In the genomic region with DNA sequence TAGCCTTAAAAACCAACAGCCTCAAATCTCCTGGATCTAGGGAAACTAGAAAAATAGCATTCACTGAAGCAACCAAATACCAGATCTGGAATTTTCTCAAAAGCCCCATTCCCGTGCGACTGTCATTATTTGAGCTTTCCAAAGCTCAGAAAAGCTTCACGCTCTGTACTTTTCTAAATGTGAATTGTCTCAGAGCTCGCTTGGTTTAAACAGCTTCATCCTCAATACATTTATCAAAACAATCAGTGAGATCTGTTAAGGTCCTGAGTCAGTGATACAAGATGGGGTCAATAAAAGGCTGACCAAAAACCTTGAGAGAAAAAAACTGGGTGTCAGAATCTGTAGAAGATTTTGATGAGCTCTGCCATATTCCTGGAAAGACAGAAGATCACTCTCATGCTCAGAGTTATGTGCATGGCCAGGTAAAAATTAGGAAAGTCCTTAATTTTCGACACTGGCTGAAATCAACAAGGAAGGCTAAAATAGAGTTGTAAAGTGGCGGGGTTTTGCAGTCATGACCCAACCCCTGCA, we compare ENCODE assay signal across 28 cellular contexts.
"Had no signal": no experiment of that assay in that cellular context is flagged by ENCODE, and none has a peak within 500 bp of the region (broad histone marks: within the 10 kb centered on the region; RNA-seq: fewer than 3 reads in every experiment).

No MANE protein-coding gene starts in this region.

- H3K9me3 ChIP-seq: colonic mucosa, esophagus squamous epithelium, gastrocnemius medialis, gastroesophageal sphincter, heart left ventricle had no signal

- DNase-seq: colonic mucosa; cortex of kidney; dermis blood vessel endothelial cell; dorsolateral prefrontal cortex; effector CD4-positive, alpha-beta T cell; effector CD8-positive, alpha-beta T cell; effector memory CD4-positive, alpha-beta T cell; effector memory CD8-positive, alpha-beta T cell; endodermal cell; erythroblast; esophagus squamous epithelium; foreskin fibroblast; foreskin keratinocyte; foreskin melanocyte; gastrocnemius medialis; glutamatergic neuron; head of caudate nucleus; heart left ventricle; heart right ventricle had no signal

- H2AFZ ChIP-seq: hepatocyte had no signal

- ATAC-seq: effector memory CD8-positive, alpha-beta T cell; esophagus mucosa; foreskin keratinocyte; gastrocnemius medialis; gastroesophageal sphincter; heart left ventricle; heart right ventricle had no signal

- H3K4me3 ChIP-seq: colonic mucosa, coronary artery, dorsolateral prefrontal cortex, esophagus squamous epithelium, gastrocnemius medialis, gastroesophageal sphincter, heart left ventricle, heart right ventricle, hepatocyte had no signal

- FAIRE-seq: colon, endometrium, endothelial cell of umbilical vein, frontal cortex had no signal

- H3K27ac ChIP-seq: colonic mucosa, coronary artery, dorsolateral prefrontal cortex, epithelial cell of prostate, esophagus squamous epithelium, foreskin keratinocyte, gastrocnemius medialis, gastroesophageal sphincter, heart left ventricle, heart right ventricle, hepatocyte had no signal

- H3K4me2 ChIP-seq: hepatocyte had no signal

- H3K36me3 ChIP-seq: colonic mucosa, esophagus squamous epithelium, gastrocnemius medialis, gastroesophageal sphincter, heart left ventricle, heart right ventricle had no signal

- H3K27me3 ChIP-seq: colonic mucosa had no signal

- H3K79me2 ChIP-seq: hepatocyte had no signal

- H3K4me1 ChIP-seq: colonic mucosa, esophagus squamous epithelium, foreskin keratinocyte, gastrocnemius medialis, gastroesophageal sphincter, heart left ventricle, heart right ventricle had no signal
